Comparison of ENCODE assay signal across 19 cellular contexts in genomic region chr22:19972652-19973550, GRCh38.
"Had no signal": no experiment of that assay in that cellular context is flagged by ENCODE, and none has a peak within 500 bp of the region (broad histone marks: within the 10 kb centered on the region; RNA-seq: fewer than 3 reads in every experiment).

No MANE protein-coding gene starts in this region.

- ATAC-seq: activated CD8-positive, alpha-beta T cell treated with anti-CD3 and anti-CD28 coated beads, Interleukin-2, amount 10 ng/mL, durations not matched to agents 7 days and 5 days; activated naive CD4-positive, alpha-beta T cell treated with anti-CD3 and anti-CD28 coated beads, Interleukin-2, amount 50 U/mL, for 72 hours; foreskin keratinocyte; left ventricle myocardium superior; sciatic nerve; stimulated activated naive B cell treated with anti-CD40 and anti-IgM and Interleukin-4, amounts not matched to agents 10 μg/mL and 1 μg/mL and 100 μg/mL, for 72 hours had no signal

- H3K4me3 ChIP-seq: ascending aorta, upper lobe of left lung had no signal

- DNase-seq: activated CD4-positive, alpha-beta T cell treated with anti-CD3 and anti-CD28 coated beads for 1 hour; activated CD4-positive, alpha-beta T cell treated with anti-CD3 and anti-CD28 coated beads, Interleukin-2, amount 50 U/mL, for 1 hour; activated CD8-positive, alpha-beta T cell treated with anti-CD3 and anti-CD28 coated beads, Interleukin-2, amount 10 ng/mL, durations not matched to agents 7 days and 5 days; activated gamma-delta T cell treated with Interleukin-2 at 50 U/mL for 16 hours; central memory CD4-positive, alpha-beta T cell; dermis blood vessel endothelial cell; effector CD8-positive, alpha-beta T cell; erythroblast; foreskin keratinocyte; left ventricle myocardium superior; posterior cingulate gyrus; small intestine; stimulated activated CD4-positive, alpha-beta T cell treated with anti-CD3 and anti-CD28 coated beads, Interleukin-15, amount 100 ng/mL, for 24 hours; stimulated activated naive B cell treated with anti-CD40 and anti-IgM and Interleukin-4, amounts not matched to agents 10 μg/mL and 1 μg/mL and 100 μg/mL, for 72 hours; WERI-Rb-1 had no signal

- H3K9me3 Mint-ChIP-seq: activated naive CD4-positive, alpha-beta T cell treated with anti-CD3 and anti-CD28 coated beads, Interleukin-2, amount 50 U/mL, for 72 hours; stimulated activated naive B cell treated with anti-CD40 and anti-IgM and Interleukin-4, amounts not matched to agents 10 μg/mL and 1 μg/mL and 100 μg/mL, for 72 hours had no signal

- H3K36me3 Mint-ChIP-seq: activated naive CD4-positive, alpha-beta T cell treated with anti-CD3 and anti-CD28 coated beads, Interleukin-2, amount 50 U/mL, for 72 hours had no signal

- H3K9me3 ChIP-seq: ascending aorta, upper lobe of left lung had no signal

- H3K4me3 Mint-ChIP-seq: activated CD8-positive, alpha-beta T cell treated with anti-CD3 and anti-CD28 coated beads, Interleukin-2, amount 10 ng/mL, durations not matched to agents 7 days and 5 days; stimulated activated naive B cell treated with anti-CD40 and anti-IgM and Interleukin-4, amounts not matched to agents 10 μg/mL and 1 μg/mL and 100 μg/mL, for 72 hours had no signal

- H3K27ac ChIP-seq: foreskin keratinocyte had no signal

- H3K27ac Mint-ChIP-seq: activated naive CD4-positive, alpha-beta T cell treated with anti-CD3 and anti-CD28 coated beads, Interleukin-2, amount 50 U/mL, for 72 hours had no signal

- H3K27me3 ChIP-seq: ascending aorta, foreskin keratinocyte, upper lobe of left lung had no signal
